ENCODE assay signal across 9 cellular contexts in the genomic region with DNA sequence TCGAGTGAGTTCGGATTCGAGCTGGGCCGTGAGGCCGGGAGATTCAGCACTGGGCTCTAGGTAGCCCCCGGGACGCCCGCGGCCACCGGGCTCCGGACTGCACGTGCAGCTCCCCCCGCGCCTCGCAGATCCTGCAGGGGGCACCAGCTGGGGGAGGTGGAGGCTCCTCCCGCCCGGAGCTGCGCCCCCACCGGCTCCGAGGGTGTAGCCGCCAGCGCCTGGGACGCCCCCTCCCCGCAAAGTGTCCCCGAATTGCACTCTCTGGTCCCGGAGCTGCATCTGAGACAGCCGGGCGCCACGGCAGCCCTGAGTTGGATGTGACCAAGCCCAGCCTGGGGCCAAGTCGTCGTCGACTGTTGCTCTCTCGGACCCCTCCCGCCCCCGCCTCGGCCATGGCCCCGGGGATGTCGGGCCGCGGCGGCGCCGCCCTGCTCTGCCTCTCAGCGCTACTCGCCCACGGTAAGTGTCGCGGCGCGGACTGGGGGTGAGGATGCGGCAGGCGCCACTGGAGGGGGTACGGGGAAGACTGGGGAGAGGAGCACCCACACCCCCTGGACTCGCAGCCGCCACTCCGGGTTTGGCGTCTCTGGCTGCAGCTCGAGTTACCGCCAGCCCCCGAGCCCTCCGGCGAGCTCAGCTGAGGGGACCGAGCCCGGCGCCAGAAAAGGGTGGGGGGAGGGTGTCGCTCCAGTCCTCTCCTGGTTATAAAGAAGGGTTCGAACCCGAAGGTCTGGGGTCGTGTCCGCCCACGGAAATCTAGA. TPM values are rescaled to one million over a fixed set of nuclear protein-coding genes. Genes with fewer than 3 reads are reported as not detected.
DNase-seq lines count a peak whose midpoint lies in the region; TF ChIP-seq lines count a peak whose summit lies in the region.
"Had no signal": no experiment of that assay in that cellular context is flagged by ENCODE, and none has a peak within 500 bp of the region (broad histone marks: within the 10 kb centered on the region; RNA-seq: fewer than 3 reads in every experiment).

No MANE protein-coding gene starts in this region.

- no peaks in the 10 kb centered on the region for H3K36me3 Mint-ChIP-seq in CD8-positive, alpha-beta memory T cell
- no peaks in the 10 kb centered on the region for H3K36me3 Mint-ChIP-seq in endodermal cell (ENCODE audit: low read depth)
- H3K36me3 Mint-ChIP-seq in progenitor cell of endocrine pancreas (ENCODE audit: insufficient read depth) = no peaks in the 10 kb centered on the region
- no peaks in the 10 kb centered on the region for H3K36me3 Mint-ChIP-seq in Caco-2 (ENCODE audit: insufficient read depth, unreplicated experiment)

- intact Hi-C loops in Caco-2 (cut with micrococcal nuclease; ENCODE audit: unreplicated experiment) = no loop called here

- BruUV-seq in Caco-2 (replicated peaks; lab: Mats Ljungman, UMichigan) = no TSS peak

- CTCF ChIA-PET in CD8-positive, alpha-beta memory T cell (lab: Charles Lee) = no interaction called here
- CTCF ChIA-PET in Caco-2 (lab: Charles Lee) = no interaction called here

- POLR2A ChIA-PET in CD8-positive, alpha-beta memory T cell (lab: Charles Lee) = no interaction called here
- POLR2A ChIA-PET in Caco-2 (lab: Charles Lee) = no interaction called here

- H3K4me3 Mint-ChIP-seq in CD8-positive, alpha-beta memory T cell = peak overlapping the region in 6 of 7 donors; percentile 40 to 77 (median 70)
- H3K4me3 Mint-ChIP-seq in endodermal cell (peak overlapping the region; percentile 61), progenitor cell of endocrine pancreas (ENCODE audit: low read depth) (peak overlapping the region; percentile 8), Caco-2 (ENCODE audit: unreplicated experiment) (no peak overlapping the region)

- DNase-seq in CD8-positive, alpha-beta memory T cell = no peak
- peak; percentile 81 for DNase-seq in endodermal cell
- DNase-seq in progenitor cell of endocrine pancreas (ENCODE audit: low spot score, unreplicated experiment) = no peak
- DNase-seq in effector CD4-positive, alpha-beta T cell = no peak
- no peak for DNase-seq in Caco-2
- DNase-seq in NK-92 (lab: John Stamatoyannopoulos, UW; ENCODE audit: unreplicated experiment) = no peak
- DNase-seq in activated CD8-positive, alpha-beta memory T cell treated with anti-CD3 and anti-CD28 coated beads for 24 hours = no peak

- H3K9ac ChIP-seq in HUES64 (ENCODE audit: low read depth, low read length) (no peak overlapping the region), endodermal cell (ENCODE audit: extremely low read depth, low read length, poor library complexity, severe bottlenecking) (no peak overlapping the region)

- H3K27ac ChIP-seq in CD8-positive, alpha-beta memory T cell (ENCODE audit: low read depth, low read length) = no peak overlapping the region
- H3K27ac ChIP-seq in HUES64 (ENCODE audit: low read depth, low read length) (no peak overlapping the region), endodermal cell (ENCODE audit: low read depth, low read length) (no peak overlapping the region)

- WGBS in HUES64 = 1% methylated on average over 71 of the region's 71 CpGs
- WGBS in endodermal cell (ENCODE audit: insufficient coverage in 1 of 2, insufficient read length in 1 of 2), 2 experiments = 0 to 1% methylated on average over 11 to 71 of the region's 71 CpGs

- H3K4me1 Mint-ChIP-seq in CD8-positive, alpha-beta memory T cell = peaks cover 11 to 35% (median 13%) of the 10 kb centered on the region in 3 donors
- H3K4me1 Mint-ChIP-seq in endodermal cell (peaks cover 17% of the 10 kb centered on the region), progenitor cell of endocrine pancreas (ENCODE audit: low read depth) (peaks cover 11% of the 10 kb centered on the region), Caco-2 (ENCODE audit: low read depth, unreplicated experiment) (peaks cover under 1% of the 10 kb centered on the region)

- peaks cover 6% of the 10 kb centered on the region for H3K4me1 ChIP-seq in CD8-positive, alpha-beta memory T cell (ENCODE audit: insufficient read depth, low read length)
- peaks cover 22% of the 10 kb centered on the region for H3K4me1 ChIP-seq in HUES64 (ENCODE audit: insufficient read depth, low read length)
- H3K4me1 ChIP-seq in endodermal cell (ENCODE audit: control insufficient read depth, insufficient read depth, low read length) = peaks cover 13% of the 10 kb centered on the region
- peaks cover 10% of the 10 kb centered on the region; the same call in 1 of the 2 replicates for H3K4me1 ChIP-seq in Caco-2

- TF ChIP-seq CTCF in endodermal cell (conservative IDR thresholded peaks at IDR 0.05) = peak; percentile 49
- peak; percentile 22 for TF ChIP-seq CTCF in progenitor cell of endocrine pancreas (IDR thresholded peaks at IDR 0.05; ENCODE audit: unreplicated experiment)
- no peak for TF ChIP-seq CTCF in Caco-2 (IDR thresholded peaks at IDR 0.05; ENCODE audit: insufficient read depth in 1 of 2, low read depth in 1 of 2, low read length in 1 of 2, severe bottlenecking in 1 of 2, unreplicated experiment in 1 of 2)

- no peak overlapping the region for H3K27ac Mint-ChIP-seq in CD8-positive, alpha-beta memory T cell
- H3K27ac Mint-ChIP-seq in endodermal cell (no peak overlapping the region), progenitor cell of endocrine pancreas (no peak overlapping the region), Caco-2 (ENCODE audit: unreplicated experiment) (no peak overlapping the region)

- no peaks in the 10 kb centered on the region for H3K9me3 ChIP-seq in CD8-positive, alpha-beta memory T cell (ENCODE audit: low read length)
- no peaks in the 10 kb centered on the region for H3K9me3 ChIP-seq in HUES64 (ENCODE audit: insufficient read depth, low read depth, low read length)
- H3K9me3 ChIP-seq in endodermal cell (ENCODE audit: control insufficient read depth, low read length) = no peaks in the 10 kb centered on the region
- H3K9me3 ChIP-seq in Caco-2 = no peaks in the 10 kb centered on the region

- H3K9me3 Mint-ChIP-seq in CD8-positive, alpha-beta memory T cell = no peaks in the 10 kb centered on the region
- no peaks in the 10 kb centered on the region for H3K9me3 Mint-ChIP-seq in endodermal cell
- H3K9me3 Mint-ChIP-seq in progenitor cell of endocrine pancreas (ENCODE audit: low read depth) = no peaks in the 10 kb centered on the region
- H3K9me3 Mint-ChIP-seq in Caco-2 (ENCODE audit: unreplicated experiment) = no peaks in the 10 kb centered on the region

- peaks cover 36% of the 10 kb centered on the region for H3K27me3 ChIP-seq in CD8-positive, alpha-beta memory T cell (ENCODE audit: insufficient read depth, low read length, poor library complexity, severe bottlenecking)
- H3K27me3 ChIP-seq in HUES64 (ENCODE audit: insufficient read depth, low read length) = peaks cover 100% of the 10 kb centered on the region
- peaks cover 100% of the 10 kb centered on the region for H3K27me3 ChIP-seq in endodermal cell (ENCODE audit: control insufficient read depth, insufficient read depth, low read length, poor library complexity, severe bottlenecking)
- H3K27me3 ChIP-seq in Caco-2 (replicated peaks; ENCODE audit: control insufficient read depth, insufficient read depth, low read length) = peaks cover 2% of the 10 kb centered on the region; the same call in 1 of the 2 replicates

- H3K27me3 Mint-ChIP-seq in CD8-positive, alpha-beta memory T cell = peaks cover 55 to 77% of the 10 kb centered on the region in 2 donors
- H3K27me3 Mint-ChIP-seq in endodermal cell (ENCODE audit: insufficient read depth) (peaks cover 100% of the 10 kb centered on the region), progenitor cell of endocrine pancreas (peaks cover 86% of the 10 kb centered on the region), Caco-2 (ENCODE audit: insufficient read depth, unreplicated experiment) (peaks cover 42% of the 10 kb centered on the region)

- H3K4me3 ChIP-seq in CD8-positive, alpha-beta memory T cell (ENCODE audit: low read length) = no peak overlapping the region
- H3K4me3 ChIP-seq in HUES64 (ENCODE audit: low read length) = peak overlapping the region; percentile 54
- peak overlapping the region; percentile 62 for H3K4me3 ChIP-seq in endodermal cell (ENCODE audit: low read length)
- H3K4me3 ChIP-seq in Caco-2 (ENCODE audit: low read depth, low read length) = no peak overlapping the region

- no peaks in the 10 kb centered on the region for H3K36me3 ChIP-seq in CD8-positive, alpha-beta memory T cell (ENCODE audit: insufficient read depth, low read length)
- H3K36me3 ChIP-seq in HUES64 (ENCODE audit: insufficient read depth, low read length) (no peaks in the 10 kb centered on the region), endodermal cell (ENCODE audit: control insufficient read depth, insufficient read depth, low read length) (no peaks in the 10 kb centered on the region), Caco-2 (ENCODE audit: control insufficient read depth, insufficient read depth, low read length) (no peaks in the 10 kb centered on the region)

RNA-seq across cellular contexts. Expression of a gene that starts 1.5 kb away (rescaled TPM):
- total RNA-seq in CD8-positive, alpha-beta memory T cell = not detected
- 0.24 TPM for polyA plus RNA-seq in CD8-positive, alpha-beta memory T cell
- 0.40 TPM for polyA plus RNA-seq in HUES64 (2013, experiment 1 of 2)
- 0.51 TPM for polyA plus RNA-seq in HUES64 (2013, experiment 2 of 2)
- total RNA-seq in endodermal cell = under 1 TPM in 1 of 2 donors, not detected in 1; 0.15 TPM
- 1.1 TPM for polyA plus RNA-seq in endodermal cell (2013, experiment 1 of 2)
- polyA plus RNA-seq in endodermal cell (2013, experiment 2 of 2) = 0.83 TPM
- 0.05 and 0.13 TPM in 2 replicates for total RNA-seq in progenitor cell of endocrine pancreas
- total RNA-seq in Caco-2 (2022) = 0.07 TPM in 1 of 2 replicates, not detected in the other
- total RNA-seq: pulmonary artery endothelial cell had no signal

Comparison
In these comparisons a context has a peak if more than half of its experiments do, and no peak if none do; other contexts are left out.
1. H3K4me3 ChIP-seq: peak in HUES64 (single experiment) and endodermal cell (single experiment); none in CD8-positive, alpha-beta memory T cell (single experiment) and Caco-2 (single experiment).
2. CTCF ChIP-seq: peak in endodermal cell (single experiment) and progenitor cell of endocrine pancreas (single experiment); none in Caco-2 (0 of 2).